ENCODE assay signal across 25 cellular contexts in genomic region chr15:75001310-75001709, GRCh38. TPM values are rescaled to one million over a fixed set of nuclear protein-coding genes. Genes with fewer than 3 reads are reported as not detected.
A peak's percentile ranks its signal among the peaks of the same experiment; 100 is the strongest.
DNase-seq lines count a peak whose midpoint lies in the region; ATAC-seq, FAIRE-seq and TF ChIP-seq lines count a peak whose summit lies in the region.
"Had no signal": no experiment of that assay in that cellular context is flagged by ENCODE, and none has a peak within 500 bp of the region (broad histone marks: within the 10 kb centered on the region; RNA-seq: fewer than 3 reads in every experiment).

No MANE protein-coding gene starts in this region.

- no peak for FAIRE-seq in K562 (lab: Jason Lieb, UNC)
- FAIRE-seq: A204.1, G401.6, GM12891, GM19239 had no signal

- TF ChIP-seq RAD21 in K562 (CRISPR knock-in tag; conservative IDR thresholded peaks at IDR 0.05 in 1 of 2, IDR thresholded peaks at IDR 0.05 in 1 of 2): no peak

- H3K9me3 ChIP-seq in K562 (replicated peaks; ENCODE audit: control insufficient read depth, insufficient read depth, low read depth, low read length) (no peaks in the 10 kb centered on the region), parathyroid adenoma (ENCODE audit: control insufficient read depth, low read length) (no peaks in the 10 kb centered on the region), aorta (ENCODE audit: control insufficient read depth, low read length) (no peaks in the 10 kb centered on the region)
- H3K9me3 ChIP-seq: BE2C, BLaER1 had no signal

- H3K27me3 ChIP-seq in K562 (ENCODE audit: control insufficient read depth in 2 of 2, insufficient read depth in 2 of 2, low read length in 2 of 2) (peaks cover 17 to 55% of the 10 kb centered on the region in 2 experiments; a peak in 4 of 5 replicates), parathyroid adenoma (ENCODE audit: control insufficient read depth, insufficient read depth, low read length) (no peaks in the 10 kb centered on the region), aorta (ENCODE audit: control insufficient read depth in 1 of 2, insufficient read depth in 2 of 2, low read length in 1 of 2) (no peaks in the 10 kb centered on the region)
- H3K27me3 ChIP-seq: BE2C, BLaER1 had no signal

- intact Hi-C loops in K562 (cut with micrococcal nuclease) (no loop called here), aorta (cut with DNase I) (no loop called here)

- H4K20me1 ChIP-seq in K562 (replicated peaks; ENCODE audit: control insufficient read depth, insufficient read depth, low read length): peaks cover 5% of the 10 kb centered on the region
- H4K20me1 ChIP-seq: BLaER1 had no signal

- no peak overlapping the region for H2AFZ ChIP-seq in K562 (ENCODE audit: low read depth, low read length)
- no peak overlapping the region for H2AFZ ChIP-seq in parathyroid adenoma

- no peaks in the 10 kb centered on the region for H3K9me1 ChIP-seq in K562 (ENCODE audit: control insufficient read depth, insufficient read depth, low read length)

- ATAC-seq in K562 (peak; percentile 65), aorta (ENCODE audit: low FRiP score) (no peak)

- TF ChIP-seq CTCF in K562 (IDR thresholded peaks at IDR 0.05 in 2 of 3, conservative IDR thresholded peaks at IDR 0.05 in 1 of 3; ENCODE audit: insufficient read depth in 2 of 3, low read depth in 1 of 3, low read length in 3 of 3) (no peak), parathyroid adenoma (IDR thresholded peaks at IDR 0.05) (no peak)

- DNase-seq in K562 (ENCODE audit: extremely low read depth in 1 of 4, low spot score in 3 of 4) (peak in 1 of 4 experiments; percentile 24), aorta (peak; percentile 3 to 27), EL (no peak), NCI-H1417 (lab: John Stamatoyannopoulos, UW) (no peak), dermis blood vessel endothelial cell (no peak)
- DNase-seq: 8988T; ACHN; BE2C; C1 segment of cervical spinal cord; CD4-positive, alpha-beta memory T cell; CD4-positive, CD25-positive, alpha-beta regulatory T cell; CD8-positive, alpha-beta memory T cell; COR-L47; DMS 273 treated with DMSO at 0.1 percent for 48 hours; DMS153; DMS53; DMS79; DND-41; GF-D8 had no signal

- H3K36me3 ChIP-seq in K562 (ENCODE audit: control insufficient read depth, insufficient read depth, low read length): no peaks in the 10 kb centered on the region
- no peaks in the 10 kb centered on the region for H3K36me3 ChIP-seq in parathyroid adenoma (ENCODE audit: control insufficient read depth, insufficient read depth, low read length)
- no peaks in the 10 kb centered on the region for H3K36me3 ChIP-seq in aorta (ENCODE audit: control insufficient read depth in 1 of 2, insufficient read depth in 2 of 2, low read length in 1 of 2)
- H3K36me3 ChIP-seq: BLaER1 had no signal

- H3K4me3 ChIP-seq in K562 (no peak overlapping the region), parathyroid adenoma (ENCODE audit: low read depth, low read length) (no peak overlapping the region), aorta (ENCODE audit: low read length in 2 of 2) (no peak overlapping the region)
- H3K4me3 ChIP-seq: BLaER1 had no signal

- no peak for TF ChIP-seq EP300 in K562 (IDR thresholded peaks at IDR 0.05; ENCODE audit: low read length)

- WGBS in K562 (ENCODE audit: insufficient coverage, low coverage, missing lambda C conversion rate): 0% methylated on average over 6 of the region's 6 CpGs
- WGBS in aorta, 2 donors: 78 to 80% methylated on average over 6 of the region's 6 CpGs

- BruUV-seq in K562 (replicated peaks; lab: Mats Ljungman, UMichigan): no TSS peak

- POLR2A ChIA-PET in K562 (lab: Yijun Ruan, JAX): interaction anchor here (0.7 kb wide), 1 partner anchor 201 kb away, joined by 3 read pairs; no protein-coding TSS in a partner anchor

- in situ Hi-C loops in K562 (cut with MboI): no loop called here

- H3K9ac ChIP-seq in K562 (ENCODE audit: insufficient read depth in 1 of 2, low read depth in 2 of 2, low read length in 2 of 2) (no peak overlapping the region), parathyroid adenoma (no peak overlapping the region)
- H3K9ac ChIP-seq: BLaER1 had no signal

- no peaks in the 10 kb centered on the region for H3K79me2 ChIP-seq in K562 (ENCODE audit: control insufficient read depth, insufficient read depth, low read length)
- H3K79me2 ChIP-seq in parathyroid adenoma: peaks cover 13% of the 10 kb centered on the region

- H3K4me1 ChIP-seq in K562 (replicated peaks in 1 of 2; ENCODE audit: control insufficient read depth in 2 of 2, insufficient read depth in 2 of 2, low read length in 2 of 2): no peaks in the 10 kb centered on the region; a peak in 2 of 5 replicates
- peaks cover 5% of the 10 kb centered on the region for H3K4me1 ChIP-seq in parathyroid adenoma
- no peaks in the 10 kb centered on the region for H3K4me1 ChIP-seq in aorta (ENCODE audit: control insufficient read depth in 1 of 2, insufficient read depth in 2 of 2, low read length in 2 of 2)

- no peak for TF ChIP-seq POLR2A in K562 (conservative IDR thresholded peaks at IDR 0.05)

- H3K4me2 ChIP-seq in K562 (ENCODE audit: insufficient read depth, low read length) (no peak overlapping the region), parathyroid adenoma (ENCODE audit: low read length) (peak overlapping the region; percentile 4)
- H3K4me2 ChIP-seq: BLaER1 had no signal

- no peak overlapping the region for H3K27ac ChIP-seq in K562 (ENCODE audit: extremely low read depth, low read depth, low read length)
- H3K27ac ChIP-seq in parathyroid adenoma: peak overlapping the region; percentile 54
- H3K27ac ChIP-seq in aorta (ENCODE audit: low read depth in 1 of 2, low read length in 2 of 2): no peak overlapping the region
- H3K27ac ChIP-seq: BLaER1 had no signal

- CTCF ChIA-PET in K562 (lab: Yijun Ruan, JAX; ENCODE audit: low intra/inter-chr PET ratio): no interaction called here

RNA-seq across cellular contexts. Expression of gene SCAMP5, which starts 5.9 kb away (rescaled TPM):
- total RNA-seq in K562 (2011; cell fraction: chromatin; rRNA removed; ENCODE audit: low replicate concordance): not detected in 2 replicates
- total RNA-seq in K562 (2011; cell fraction: nucleolus; rRNA removed): 0.33 TPM in 1 of 2 replicates, not detected in the other
- total RNA-seq in K562 (2011; cell fraction: nucleoplasm; rRNA removed): not detected in 2 replicates
- total RNA-seq in K562 (2014; rRNA removed) (not detected in 2 replicates), K562 (2014; rRNA removed; fragmentation: Illumina TruSeq; extraction: Trizol) (not detected in 2 replicates), K562 (2015; rRNA removed; fragmentation: Illumina TruSeq; extraction: Trizol) (0.08 and 0.11 TPM in 2 replicates), K562 (2021) (0.27 and 0.31 TPM in 2 replicates), aorta (1 to 10 TPM; 3.7 to 5.8 TPM), dermis blood vessel endothelial cell (9.5 and 11.6 TPM in 2 replicates)
- polyA plus RNA-seq in K562 (2011; rRNA removed) (0.24 and 0.29 TPM in 2 replicates), K562 (2014; fragmentation: Illumina TruSeq; extraction: Trizol) (0.09 and 0.15 TPM in 2 replicates), K562 (2014; fragmentation: Nextera tagmentation; extraction: Ambion mirVana) (not detected), K562 (2014; rRNA removed) (not detected in 2 replicates), aorta (1 to 10 TPM in 1 of 2 donors, under 1 TPM in 1; 0.64 to 9.4 TPM)
- polyA plus RNA-seq in K562 (2011; cell fraction: cytosol; rRNA removed): 0.15 and 0.18 TPM in 2 replicates
- polyA plus RNA-seq in K562 (2011; cell fraction: nucleus; rRNA removed): 0.14 and 0.15 TPM in 2 replicates
- 0.14 and 0.21 TPM in 2 replicates for polyA plus RNA-seq in K562 (2012)
- polyA minus RNA-seq in K562 (2011; rRNA and poly(A)+ RNA removed): 0.11 and 0.42 TPM in 2 replicates
- not detected in 2 replicates for polyA minus RNA-seq in K562 (2011; cell fraction: cytosol; rRNA and poly(A)+ RNA removed)
- not detected in 2 replicates for polyA minus RNA-seq in K562 (2011; cell fraction: nucleus; rRNA and poly(A)+ RNA removed)

RNA-seq across cellular contexts. Expression of gene PPCDC, which starts 22.1 kb away (rescaled TPM):
- total RNA-seq in K562 (2011; cell fraction: chromatin; rRNA removed; ENCODE audit: low replicate concordance): 20.0 and 54.1 TPM in 2 replicates
- total RNA-seq in K562 (2011; cell fraction: nucleolus; rRNA removed): 31.7 TPM in 2 replicates
- total RNA-seq in K562 (2011; cell fraction: nucleoplasm; rRNA removed): 24.1 and 30.8 TPM in 2 replicates
- 16.3 and 17.1 TPM in 2 replicates for total RNA-seq in K562 (2014; rRNA removed)
- 6.4 and 10.9 TPM in 2 replicates for total RNA-seq in K562 (2014; rRNA removed; fragmentation: Illumina TruSeq; extraction: Trizol)
- 9.7 and 13.5 TPM in 2 replicates for total RNA-seq in K562 (2015; rRNA removed; fragmentation: Illumina TruSeq; extraction: Trizol)
- 15.2 and 16.7 TPM in 2 replicates for total RNA-seq in K562 (2021)
- 16.7 and 17.9 TPM in 2 replicates for polyA plus RNA-seq in K562 (2011; rRNA removed)
- 26.9 and 55.6 TPM in 2 replicates for polyA plus RNA-seq in K562 (2011; cell fraction: cytosol; rRNA removed)
- polyA plus RNA-seq in K562 (2011; cell fraction: nucleus; rRNA removed): 22.7 and 31.8 TPM in 2 replicates
- 11.4 and 15.7 TPM in 2 replicates for polyA plus RNA-seq in K562 (2012)
- 21.7 and 24.9 TPM in 2 replicates for polyA plus RNA-seq in K562 (2014; fragmentation: Illumina TruSeq; extraction: Trizol)
- polyA plus RNA-seq in K562 (2014; fragmentation: Nextera tagmentation; extraction: Ambion mirVana): 10 to 100 TPM; 50.0 to 53.6 TPM
- 34.8 and 41.6 TPM in 2 replicates for polyA plus RNA-seq in K562 (2014; rRNA removed)
- polyA minus RNA-seq in K562 (2011; rRNA and poly(A)+ RNA removed): 6.7 and 7.8 TPM in 2 replicates
- 6.4 and 9.0 TPM in 2 replicates for polyA minus RNA-seq in K562 (2011; cell fraction: cytosol; rRNA and poly(A)+ RNA removed)
- polyA minus RNA-seq in K562 (2011; cell fraction: nucleus; rRNA and poly(A)+ RNA removed): 12.3 and 15.2 TPM in 2 replicates
- total RNA-seq in aorta: 10 to 100 TPM in 1 of 2 donors, 1 to 10 TPM in 1; 8.2 to 16.5 TPM
- 10 to 100 TPM; 13.8 to 22.6 TPM for polyA plus RNA-seq in aorta
- total RNA-seq in dermis blood vessel endothelial cell: 14.0 and 14.5 TPM in 2 replicates

RNA-seq across cellular contexts. Expression of gene RPP25, which starts 44.7 kb away (rescaled TPM):
- 1.1 and 3.4 TPM in 2 replicates for total RNA-seq in K562 (2011; cell fraction: chromatin; rRNA removed; ENCODE audit: low replicate concordance)
- 4.1 and 5.0 TPM in 2 replicates for total RNA-seq in K562 (2011; cell fraction: nucleolus; rRNA removed)
- 2.4 and 3.1 TPM in 2 replicates for total RNA-seq in K562 (2011; cell fraction: nucleoplasm; rRNA removed)
- total RNA-seq in K562 (2014; rRNA removed) (12.3 and 15.4 TPM in 2 replicates), K562 (2014; rRNA removed; fragmentation: Illumina TruSeq; extraction: Trizol) (5.4 and 5.6 TPM in 2 replicates), K562 (2015; rRNA removed; fragmentation: Illumina TruSeq; extraction: Trizol) (4.7 and 4.9 TPM in 2 replicates), K562 (2021) (11.0 and 12.0 TPM in 2 replicates), aorta (1 to 10 TPM; 3.6 to 5.8 TPM), dermis blood vessel endothelial cell (25.8 and 31.1 TPM in 2 replicates)
- polyA plus RNA-seq in K562 (2011; rRNA removed) (1.9 and 4.1 TPM in 2 replicates), K562 (2014; fragmentation: Illumina TruSeq; extraction: Trizol) (6.0 and 6.2 TPM in 2 replicates), K562 (2014; fragmentation: Nextera tagmentation; extraction: Ambion mirVana) (1 to 10 TPM; 1.1 to 1.3 TPM), K562 (2014; rRNA removed) (6.9 and 7.5 TPM in 2 replicates), aorta (1 to 10 TPM; 2.7 to 6.5 TPM)
- polyA plus RNA-seq in K562 (2011; cell fraction: cytosol; rRNA removed): 4.8 and 7.0 TPM in 2 replicates
- polyA plus RNA-seq in K562 (2011; cell fraction: nucleus; rRNA removed): 2.3 and 3.2 TPM in 2 replicates
- polyA plus RNA-seq in K562 (2012): 4.4 and 9.2 TPM in 2 replicates
- 1.8 and 2.4 TPM in 2 replicates for polyA minus RNA-seq in K562 (2011; rRNA and poly(A)+ RNA removed)
- 2.7 and 5.1 TPM in 2 replicates for polyA minus RNA-seq in K562 (2011; cell fraction: cytosol; rRNA and poly(A)+ RNA removed)
- 2.0 and 4.3 TPM in 2 replicates for polyA minus RNA-seq in K562 (2011; cell fraction: nucleus; rRNA and poly(A)+ RNA removed)

Comparison
In these comparisons a context has a peak if more than half of its experiments do, and no peak if none do; other contexts are left out.
1. DNase-seq: peak in aorta (2 of 2); none in EL (single experiment), NCI-H1417 (0 of 3) and dermis blood vessel endothelial cell (single experiment).